In the genomic region with DNA sequence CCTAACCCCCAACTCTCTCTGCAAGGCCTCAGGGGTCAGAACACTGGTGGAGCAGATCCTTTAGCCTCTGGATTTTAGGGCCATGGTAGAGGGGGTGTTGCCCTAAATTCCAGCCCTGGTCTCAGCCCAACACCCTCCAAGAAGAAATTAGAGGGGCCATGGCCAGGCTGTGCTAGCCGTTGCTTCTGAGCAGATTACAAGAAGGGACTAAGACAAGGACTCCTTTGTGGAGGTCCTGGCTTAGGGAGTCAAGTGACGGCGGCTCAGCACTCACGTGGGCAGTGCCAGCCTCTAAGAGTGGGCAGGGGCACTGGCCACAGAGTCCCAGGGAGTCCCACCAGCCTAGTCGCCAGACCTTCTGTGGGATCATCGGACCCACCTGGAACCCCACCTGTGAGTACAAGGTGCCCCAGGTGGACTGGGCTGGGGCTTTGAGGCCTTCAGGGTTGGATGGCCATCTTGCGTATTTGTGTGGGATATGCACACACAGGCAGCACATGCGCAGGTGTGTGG, we compare ENCODE assay signal across 1 cellular context.
A peak's percentile ranks its signal among the peaks of the same experiment; 100 is the strongest.
TF ChIP-seq lines count a peak whose summit lies in the region.

Gene BEST1 (plus strand): TSS at position 317 of the 513 bp plus-strand sequence. CDS start 1,456 bp downstream, outside the sequence.

TF ChIP-seq in K562, 482 proteins besides CTCF, POLR2A, EP300 and RAD21 (continued from another document and continues in another):
- TF ChIP-seq SPI1 (IDR thresholded peaks at IDR 0.05; ENCODE audit: borderline replicate concordance, low read depth, low read length) (no peak), ZNF280A (IDR thresholded peaks at IDR 0.05; ENCODE audit: low read depth, partially characterized antibody) (no peak), GABPB2 (CRISPR knock-in tag; conservative IDR thresholded peaks at IDR 0.05) (no peak), RFX1 (IDR thresholded peaks at IDR 0.05) (no peak), CHD1 (IDR thresholded peaks at IDR 0.05; ENCODE audit: low read length) (no peak), IRF1 (CRISPR knock-in tag; IDR thresholded peaks at IDR 0.05; ENCODE audit: borderline replicate concordance) (no peak), TAL1 (IDR thresholded peaks at IDR 0.05) (0 out of 2 replicates have a peak, but pooled peaks have one; percentile 2), ASH1L (IDR thresholded peaks at IDR 0.05; ENCODE audit: borderline replicate concordance, low read depth, partially characterized antibody) (no peak), SNRNP70 (optimal IDR thresholded peaks at IDR 0.05; ENCODE audit: low read depth, low read length) (no peak), ZNF253 (CRISPR knock-in tag; conservative IDR thresholded peaks at IDR 0.05) (no peak), ZNF24 (IDR thresholded peaks at IDR 0.05) (no peak), XRCC4 (IDR thresholded peaks at IDR 0.05; ENCODE audit: extremely low read depth, insufficient read depth, insufficient read length) (no peak), BRD4 (IDR thresholded peaks at IDR 0.05) (peak; percentile 86), OTX1 (CRISPR knock-in tag; IDR thresholded peaks at IDR 0.05) (peak; percentile 25; the same call in 1 of the 2 replicates), THRAP3 (IDR thresholded peaks at IDR 0.05; ENCODE audit: borderline replicate concordance) (no peak), MAZ (CRISPR knock-in tag; conservative IDR thresholded peaks at IDR 0.05 in 1 of 2, IDR thresholded peaks at IDR 0.05 in 1 of 2) (peak in 1 of 2 experiments; percentile 61; a peak in 1 of 4 replicates), MYBL2 (IDR thresholded peaks at IDR 0.05; ENCODE audit: low read depth) (no peak), MYBL2 (CRISPR knock-in tag; IDR thresholded peaks at IDR 0.05; ENCODE audit: borderline replicate concordance) (no peak), NR3C1 (CRISPR knock-in tag; IDR thresholded peaks at IDR 0.05) (no peak), TEAD2 (tag; IDR thresholded peaks at IDR 0.05) (no peak), ZNF407 (IDR thresholded peaks at IDR 0.05; ENCODE audit: low read depth) (no peak), BCL6 (CRISPR knock-in tag; IDR thresholded peaks at IDR 0.05) (no peak), BACH1 (tag; IDR thresholded peaks at IDR 0.05) (0 out of 2 replicates have a peak, but pooled peaks have one; percentile 12), HLTF (IDR thresholded peaks at IDR 0.05) (no peak), ARHGAP35 (IDR thresholded peaks at IDR 0.05; ENCODE audit: partially characterized antibody) (no peak), NUFIP1 (IDR thresholded peaks at IDR 0.05; ENCODE audit: partially characterized antibody) (no peak), RBBP5 (IDR thresholded peaks at IDR 0.05; ENCODE audit: borderline replicate concordance, insufficient read depth, low read length, poor library complexity, severe bottlenecking) (no peak), XRCC3 (IDR thresholded peaks at IDR 0.05) (no peak), CTBP1 (IDR thresholded peaks at IDR 0.05; ENCODE audit: borderline replicate concordance) (no peak), SAP30 (IDR thresholded peaks at IDR 0.05; ENCODE audit: borderline replicate concordance, insufficient read depth, low read depth, low read length, poor library complexity, severe bottlenecking) (no peak), KDM5B (IDR thresholded peaks at IDR 0.05; ENCODE audit: insufficient replicate concordance, low read depth, low read length) (no peak), MECOM (CRISPR knock-in tag; IDR thresholded peaks at IDR 0.05) (0 out of 2 replicates have a peak, but pooled peaks have one; percentile 59), DPF2 (IDR thresholded peaks at IDR 0.05) (no peak), ZNF23 (CRISPR knock-in tag; IDR thresholded peaks at IDR 0.05) (no peak), ETS1 (conservative IDR thresholded peaks at IDR 0.05; ENCODE audit: control insufficient read depth, low read depth, low read length) (no peak), ARID2 (IDR thresholded peaks at IDR 0.05) (no peak), MCM3 (IDR thresholded peaks at IDR 0.05) (no peak), MYC (IDR thresholded peaks at IDR 0.05; ENCODE audit: low read depth, low read length) (no peak), MYC (CRISPR knock-in tag; IDR thresholded peaks at IDR 0.05; ENCODE audit: borderline replicate concordance, low read depth) (peak; percentile 76)
- TF ChIP-seq, protein P1, sequence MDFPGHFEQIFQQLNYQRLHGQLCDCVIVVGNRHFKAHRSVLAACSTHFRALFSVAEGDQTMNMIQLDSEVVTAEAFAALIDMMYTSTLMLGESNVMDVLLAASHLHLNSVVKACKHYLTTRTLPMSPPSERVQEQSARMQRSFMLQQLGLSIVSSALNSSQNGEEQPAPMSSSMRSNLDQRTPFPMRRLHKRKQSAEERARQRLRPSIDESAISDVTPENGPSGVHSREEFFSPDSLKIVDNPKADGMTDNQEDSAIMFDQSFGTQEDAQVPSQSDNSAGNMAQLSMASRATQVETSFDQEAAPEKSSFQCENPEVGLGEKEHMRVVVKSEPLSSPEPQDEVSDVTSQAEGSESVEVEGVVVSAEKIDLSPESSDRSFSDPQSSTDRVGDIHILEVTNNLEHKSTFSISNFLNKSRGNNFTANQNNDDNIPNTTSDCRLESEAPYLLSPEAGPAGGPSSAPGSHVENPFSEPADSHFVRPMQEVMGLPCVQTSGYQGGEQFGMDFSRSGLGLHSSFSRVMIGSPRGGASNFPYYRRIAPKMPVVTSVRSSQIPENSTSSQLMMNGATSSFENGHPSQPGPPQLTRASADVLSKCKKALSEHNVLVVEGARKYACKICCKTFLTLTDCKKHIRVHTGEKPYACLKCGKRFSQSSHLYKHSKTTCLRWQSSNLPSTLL (IDR thresholded peaks at IDR 0.05): no peak
- TF ChIP-seq, protein P2, sequence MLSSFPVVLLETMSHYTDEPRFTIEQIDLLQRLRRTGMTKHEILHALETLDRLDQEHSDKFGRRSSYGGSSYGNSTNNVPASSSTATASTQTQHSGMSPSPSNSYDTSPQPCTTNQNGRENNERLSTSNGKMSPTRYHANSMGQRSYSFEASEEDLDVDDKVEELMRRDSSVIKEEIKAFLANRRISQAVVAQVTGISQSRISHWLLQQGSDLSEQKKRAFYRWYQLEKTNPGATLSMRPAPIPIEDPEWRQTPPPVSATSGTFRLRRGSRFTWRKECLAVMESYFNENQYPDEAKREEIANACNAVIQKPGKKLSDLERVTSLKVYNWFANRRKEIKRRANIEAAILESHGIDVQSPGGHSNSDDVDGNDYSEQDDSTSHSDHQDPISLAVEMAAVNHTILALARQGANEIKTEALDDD (IDR thresholded peaks at IDR 0.05): no peak
- TF ChIP-seq, protein P3, sequence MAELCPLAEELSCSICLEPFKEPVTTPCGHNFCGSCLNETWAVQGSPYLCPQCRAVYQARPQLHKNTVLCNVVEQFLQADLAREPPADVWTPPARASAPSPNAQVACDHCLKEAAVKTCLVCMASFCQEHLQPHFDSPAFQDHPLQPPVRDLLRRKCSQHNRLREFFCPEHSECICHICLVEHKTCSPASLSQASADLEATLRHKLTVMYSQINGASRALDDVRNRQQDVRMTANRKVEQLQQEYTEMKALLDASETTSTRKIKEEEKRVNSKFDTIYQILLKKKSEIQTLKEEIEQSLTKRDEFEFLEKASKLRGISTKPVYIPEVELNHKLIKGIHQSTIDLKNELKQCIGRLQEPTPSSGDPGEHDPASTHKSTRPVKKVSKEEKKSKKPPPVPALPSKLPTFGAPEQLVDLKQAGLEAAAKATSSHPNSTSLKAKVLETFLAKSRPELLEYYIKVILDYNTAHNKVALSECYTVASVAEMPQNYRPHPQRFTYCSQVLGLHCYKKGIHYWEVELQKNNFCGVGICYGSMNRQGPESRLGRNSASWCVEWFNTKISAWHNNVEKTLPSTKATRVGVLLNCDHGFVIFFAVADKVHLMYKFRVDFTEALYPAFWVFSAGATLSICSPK (IDR thresholded peaks at IDR 0.05; ENCODE audit: borderline replicate concordance): no peak
- TF ChIP-seq, protein P4, sequence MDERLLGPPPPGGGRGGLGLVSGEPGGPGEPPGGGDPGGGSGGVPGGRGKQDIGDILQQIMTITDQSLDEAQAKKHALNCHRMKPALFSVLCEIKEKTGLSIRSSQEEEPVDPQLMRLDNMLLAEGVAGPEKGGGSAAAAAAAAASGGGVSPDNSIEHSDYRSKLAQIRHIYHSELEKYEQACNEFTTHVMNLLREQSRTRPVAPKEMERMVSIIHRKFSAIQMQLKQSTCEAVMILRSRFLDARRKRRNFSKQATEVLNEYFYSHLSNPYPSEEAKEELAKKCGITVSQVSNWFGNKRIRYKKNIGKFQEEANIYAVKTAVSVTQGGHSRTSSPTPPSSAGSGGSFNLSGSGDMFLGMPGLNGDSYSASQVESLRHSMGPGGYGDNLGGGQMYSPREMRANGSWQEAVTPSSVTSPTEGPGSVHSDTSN (CRISPR knock-in tag; IDR thresholded peaks at IDR 0.05; ENCODE audit: low read depth): no peak
- TF ChIP-seq, protein P4 (tag; conservative IDR thresholded peaks at IDR 0.05; ENCODE audit: low read depth): no peak
